20 cellular contexts compared by ENCODE assay signal in the genomic region with DNA sequence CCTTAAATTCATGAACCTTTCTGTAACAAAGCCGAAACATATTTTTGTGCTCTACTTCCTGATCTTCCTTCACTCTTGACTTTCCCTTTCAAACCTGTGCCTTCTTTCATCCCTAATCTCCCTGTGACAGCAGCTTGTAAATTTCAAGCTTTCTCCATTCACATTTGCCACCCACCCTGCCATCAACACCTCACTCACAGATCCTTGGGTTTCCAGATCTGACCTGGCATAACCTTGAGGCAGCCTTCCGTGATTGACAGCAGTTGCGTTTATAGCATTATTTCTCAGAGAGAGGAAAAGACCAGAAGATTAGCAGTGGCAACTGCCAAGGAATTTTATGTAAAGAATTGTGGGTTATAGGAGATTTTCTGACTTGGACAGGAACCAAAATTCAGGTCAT.
"Had no signal": no experiment of that assay in that cellular context is flagged by ENCODE, and none has a peak within 500 bp of the region (broad histone marks: within the 10 kb centered on the region; RNA-seq: fewer than 3 reads in every experiment).

No MANE protein-coding gene starts in this region.

- H3K4me1 Mint-ChIP-seq: naive thymus-derived CD8-positive, alpha-beta T cell; stimulated activated naive CD8-positive, alpha-beta T cell treated with anti-CD3 and anti-CD28 coated beads, Interleukin-15, amount 100 ng/mL, for 72 hours; T-helper 17 cell had no signal

- H3K4me3 Mint-ChIP-seq: activated CD8-positive, alpha-beta T cell treated with anti-CD3 and anti-CD28 coated beads for 36 hours; brain; naive thymus-derived CD8-positive, alpha-beta T cell; stimulated activated naive CD8-positive, alpha-beta T cell treated with anti-CD3 and anti-CD28 coated beads, Interleukin-15, amount 100 ng/mL, for 72 hours; T-helper 17 cell had no signal

- H3K27me3 Mint-ChIP-seq: activated CD8-positive, alpha-beta T cell treated with anti-CD3 and anti-CD28 coated beads for 36 hours; brain; T-helper 17 cell had no signal

- H3K27ac ChIP-seq: psoas muscle, spleen, thoracic aorta, upper lobe of right lung had no signal

- H3K4me3 ChIP-seq: psoas muscle, spleen, thoracic aorta, upper lobe of right lung had no signal

- DNase-seq: activated CD4-positive, alpha-beta T cell treated with anti-CD3 and anti-CD28 coated beads for 4 hours; activated CD8-positive, alpha-beta T cell treated with anti-CD3 and anti-CD28 coated beads for 36 hours; activated gamma-delta T cell; activated T-cell treated with anti-CD3 and anti-CD28 coated beads, Interleukin-2, amount 50 U/mL, for 48 hours; amniotic stem cell; cerebellar nuclear complex; effector CD8-positive, alpha-beta T cell; naive thymus-derived CD8-positive, alpha-beta T cell; psoas muscle; spleen; stimulated activated naive CD8-positive, alpha-beta T cell treated with anti-CD3 and anti-CD28 coated beads, Interleukin-15, amount 100 ng/mL, for 72 hours; T-helper 17 cell; upper lobe of right lung had no signal

- H3K27me3 ChIP-seq: spleen, upper lobe of right lung had no signal

- H3K4me1 ChIP-seq: psoas muscle, spleen, upper lobe of right lung had no signal

- H3K9me3 ChIP-seq: psoas muscle, spleen, thoracic aorta, upper lobe of right lung had no signal

- H3K27ac Mint-ChIP-seq: activated CD8-positive, alpha-beta T cell treated with anti-CD3 and anti-CD28 coated beads for 36 hours; activated naive CD4-positive, alpha-beta T cell treated with anti-CD3 and anti-CD28 coated beads, Interleukin-2, amount 50 U/mL, for 72 hours; naive thymus-derived CD8-positive, alpha-beta T cell; stimulated activated naive CD8-positive, alpha-beta T cell treated with anti-CD3 and anti-CD28 coated beads, Interleukin-15, amount 100 ng/mL, for 72 hours; T-helper 17 cell had no signal

- H3K36me3 ChIP-seq: spleen, thoracic aorta, upper lobe of right lung had no signal

- H3K9me3 Mint-ChIP-seq: activated CD8-positive, alpha-beta T cell treated with anti-CD3 and anti-CD28 coated beads for 36 hours had no signal

- FAIRE-seq: frontal cortex, islet of Langerhans had no signal

- H3K36me3 Mint-ChIP-seq: activated naive CD4-positive, alpha-beta T cell treated with anti-CD3 and anti-CD28 coated beads, Interleukin-2, amount 50 U/mL, for 72 hours; brain; naive thymus-derived CD8-positive, alpha-beta T cell had no signal

- ATAC-seq: activated CD8-positive, alpha-beta T cell treated with anti-CD3 and anti-CD28 coated beads for 36 hours; activated naive CD4-positive, alpha-beta T cell treated with anti-CD3 and anti-CD28 coated beads, Interleukin-2, amount 50 U/mL, for 72 hours; left lobe of liver; naive thymus-derived CD8-positive, alpha-beta T cell; psoas muscle; sciatic nerve; stimulated activated naive CD8-positive, alpha-beta T cell treated with anti-CD3 and anti-CD28 coated beads, Interleukin-15, amount 100 ng/mL, for 72 hours; T-helper 17 cell; upper lobe of right lung had no signal
